8 cellular contexts compared by ENCODE assay signal in the genomic region with DNA sequence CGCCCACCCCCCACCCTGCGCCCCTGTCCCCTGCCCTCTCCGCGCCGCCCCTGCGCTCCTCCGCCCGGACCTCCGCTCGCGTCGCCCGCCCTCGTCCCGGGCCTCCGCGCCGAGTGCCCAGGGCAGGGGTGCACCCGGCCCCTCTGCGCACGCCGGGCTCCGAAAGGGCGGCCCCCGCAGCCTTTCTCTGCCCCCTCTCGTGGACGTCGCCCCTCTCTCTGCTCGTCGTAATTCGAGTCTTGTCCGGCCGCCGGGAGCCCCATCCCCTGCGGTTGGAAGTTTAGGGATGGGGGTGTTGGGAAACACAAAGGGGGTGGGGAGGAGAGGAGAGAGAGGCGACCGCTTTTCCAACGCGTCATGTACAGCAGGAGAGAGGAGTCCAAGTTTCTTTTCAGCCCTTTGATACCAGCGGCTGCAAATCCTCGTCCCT. TPM values are rescaled to one million over a fixed set of nuclear protein-coding genes. Genes with fewer than 3 reads are reported as not detected.
A peak's percentile ranks its signal among the peaks of the same experiment; 100 is the strongest.
DNase-seq lines count a peak whose midpoint lies in the region; ATAC-seq and TF ChIP-seq lines count a peak whose summit lies in the region.

No MANE protein-coding gene starts in this region.

- no peak for TF ChIP-seq CTCF in RWPE2 (IDR thresholded peaks at IDR 0.05; ENCODE audit: poor library complexity, severe bottlenecking)

- peaks cover 11% of the 10 kb centered on the region for H3K36me3 Mint-ChIP-seq in dendritic cell treated with granulocyte-macrophage colony-stimulating factor and Interleukin-4, amounts not matched to agents 40 ng/mL and 50 ng/mL, for 4 days (ENCODE audit: low read depth)

- no peaks in the 10 kb centered on the region for H3K4me1 ChIP-seq in RWPE2 (ENCODE audit: insufficient read depth, poor library complexity, severe bottlenecking)

- H3K36me3 ChIP-seq in RWPE2 (ENCODE audit: low read depth) = no peaks in the 10 kb centered on the region

- peaks cover 3% of the 10 kb centered on the region for H3K27me3 Mint-ChIP-seq in dendritic cell treated with granulocyte-macrophage colony-stimulating factor and Interleukin-4, amounts not matched to agents 40 ng/mL and 50 ng/mL, for 4 days

- no peaks in the 10 kb centered on the region for H3K9me3 ChIP-seq in RWPE2 (ENCODE audit: severe bottlenecking)

- H3K27ac Mint-ChIP-seq in dendritic cell treated with granulocyte-macrophage colony-stimulating factor and Interleukin-4, amounts not matched to agents 40 ng/mL and 50 ng/mL, for 4 days = peak overlapping the region; percentile 91

- intact Hi-C loops in dendritic cell treated with granulocyte-macrophage colony-stimulating factor and Interleukin-4, amounts not matched to agents 40 ng/mL and 50 ng/mL, for 4 days (cut with micrococcal nuclease) = loop anchor here (5.0 kb wide), 3 partner anchors 65 to 510 kb away; a partner anchor contains a TSS

- H3K4me3 ChIP-seq in RWPE2 (ENCODE audit: severe bottlenecking) = peak overlapping the region; percentile 66

- H3K27me3 ChIP-seq in RWPE2 (ENCODE audit: insufficient read depth, poor library complexity, severe bottlenecking) = no peaks in the 10 kb centered on the region

- H3K9me3 Mint-ChIP-seq in dendritic cell treated with granulocyte-macrophage colony-stimulating factor and Interleukin-4, amounts not matched to agents 40 ng/mL and 50 ng/mL, for 4 days = peaks cover 4% of the 10 kb centered on the region

- peak; percentile 25 for ATAC-seq in HG02852 (IDR thresholded peaks at IDR 0.05; ENCODE audit: unreplicated experiment)
- no peak for ATAC-seq in RWPE2 (ENCODE audit: low read depth)
- no peak for ATAC-seq in HG03378 (IDR thresholded peaks at IDR 0.05; ENCODE audit: unreplicated experiment)

- peaks cover 56% of the 10 kb centered on the region for H3K4me1 Mint-ChIP-seq in dendritic cell treated with granulocyte-macrophage colony-stimulating factor and Interleukin-4, amounts not matched to agents 40 ng/mL and 50 ng/mL, for 4 days (ENCODE audit: low read depth)

- H3K27ac ChIP-seq in RWPE2 (ENCODE audit: poor library complexity, severe bottlenecking) (peak overlapping the region; percentile 70), substantia nigra (ENCODE audit: low read depth, low read length, poor library complexity, severe bottlenecking) (peak overlapping the region; percentile 84)

- DNase-seq in stimulated activated CD4-positive, alpha-beta T cell treated with anti-CD3 and anti-CD28 coated beads, Interleukin-15, amount 100 ng/mL, for 24 hours = peak; percentile 44
- no peak for DNase-seq in stimulated activated CD4-positive, alpha-beta T cell treated with anti-CD3 and anti-CD28 coated beads, Interleukin-2, amount 100 ng/mL, for 48 hours
- DNase-seq in RWPE2 (ENCODE audit: low spot score) (no peak), lung microvascular endothelial cell (ENCODE audit: low read depth in 2 of 2) (peak; percentile 37 to 52), substantia nigra (lab: John Stamatoyannopoulos, UW) (peak in 7 of 49 donors; percentile 16 to 58 (median 43))

- peak overlapping the region; percentile 88 for H3K4me3 Mint-ChIP-seq in dendritic cell treated with granulocyte-macrophage colony-stimulating factor and Interleukin-4, amounts not matched to agents 40 ng/mL and 50 ng/mL, for 4 days

RNA-seq across cellular contexts. Expression of a gene that starts 0.4 kb away (rescaled TPM):
- 35.7 and 49.8 TPM in 2 replicates for total RNA-seq in lung microvascular endothelial cell

Comparison
In these comparisons a context has a peak if more than half of its experiments do, and no peak if none do; other contexts are left out.
1. DNase-seq: peak in stimulated activated CD4-positive, alpha-beta T cell treated with anti-CD3 and anti-CD28 coated beads, Interleukin-15, amount 100 ng/mL, for 24 hours (single experiment) and lung microvascular endothelial cell (2 of 2); none in stimulated activated CD4-positive, alpha-beta T cell treated with anti-CD3 and anti-CD28 coated beads, Interleukin-2, amount 100 ng/mL, for 48 hours (0 of 2) and RWPE2 (single experiment).